In the genomic region with DNA sequence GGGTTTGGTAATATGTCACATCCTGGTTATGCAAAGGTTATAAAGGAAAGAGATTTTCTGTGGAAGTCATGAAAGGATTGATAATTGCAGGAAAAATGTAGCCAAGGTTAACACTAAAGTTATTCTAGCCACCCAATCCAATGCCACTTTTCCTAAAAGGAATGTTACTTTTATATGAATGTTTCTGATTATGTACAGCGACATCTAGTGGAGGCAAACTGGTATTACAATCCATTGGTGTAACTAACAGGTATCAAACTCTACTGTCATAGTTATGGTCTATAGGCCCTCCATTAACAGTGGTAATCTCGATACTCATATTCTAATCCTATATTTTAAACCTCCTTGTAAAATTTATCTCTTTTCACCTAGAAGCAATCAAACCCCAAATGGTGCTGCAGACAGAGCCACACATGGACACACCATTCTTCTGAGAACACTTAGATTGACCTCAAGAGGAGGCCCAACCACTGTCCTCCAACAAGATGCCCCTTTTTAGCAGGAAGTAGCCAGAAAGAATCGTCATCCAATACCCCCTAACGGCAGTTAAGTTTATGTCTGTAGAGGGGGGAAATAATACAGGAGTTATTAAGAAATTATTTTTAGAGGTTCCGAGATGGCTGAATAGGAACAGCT, we compare ENCODE assay signal across 9 cellular contexts.
DNase-seq lines count a peak whose midpoint lies in the region; ATAC-seq and TF ChIP-seq lines count a peak whose summit lies in the region.
"Had no signal": no experiment of that assay in that cellular context is flagged by ENCODE, and none has a peak within 500 bp of the region (broad histone marks: within the 10 kb centered on the region; RNA-seq: fewer than 3 reads in every experiment).

No MANE protein-coding gene starts in this region.

- ATAC-seq in CD8-positive, alpha-beta T cell: no peak
- ATAC-seq in GM23338 (no peak), HG03108 (IDR thresholded peaks at IDR 0.05; ENCODE audit: unreplicated experiment) (no peak), GM18498 (IDR thresholded peaks at IDR 0.05; ENCODE audit: unreplicated experiment) (no peak)

- no peaks in the 10 kb centered on the region for H3K9me3 Mint-ChIP-seq in CD8-positive, alpha-beta T cell
- peaks cover 86% of the 10 kb centered on the region for H3K9me3 Mint-ChIP-seq in GM23338
- peaks cover 69% of the 10 kb centered on the region for H3K9me3 Mint-ChIP-seq in mesothelial cell of epicardium

- no peaks in the 10 kb centered on the region for H3K9me3 ChIP-seq in CD8-positive, alpha-beta T cell (ENCODE audit: low read length)
- H3K9me3 ChIP-seq: SJSA1 had no signal

- H3K4me1 Mint-ChIP-seq in CD8-positive, alpha-beta T cell (ENCODE audit: low read depth): no peaks in the 10 kb centered on the region
- H3K4me1 Mint-ChIP-seq in GM23338: no peaks in the 10 kb centered on the region
- H3K4me1 Mint-ChIP-seq in mesothelial cell of epicardium: peaks cover 2% of the 10 kb centered on the region

- peaks cover 31% of the 10 kb centered on the region for H3K27me3 Mint-ChIP-seq in CD8-positive, alpha-beta T cell (ENCODE audit: low read depth)
- H3K27me3 Mint-ChIP-seq in GM23338 (ENCODE audit: insufficient read depth, low read depth, poor library complexity) (no peaks in the 10 kb centered on the region), mesothelial cell of epicardium (ENCODE audit: low read depth) (no peaks in the 10 kb centered on the region)

- no peaks in the 10 kb centered on the region for H4K20me1 ChIP-seq in GM23338 (replicated peaks; ENCODE audit: insufficient read depth)

- H3K27me3 ChIP-seq in CD8-positive, alpha-beta T cell (ENCODE audit: insufficient read depth, low read length): peaks cover 4% of the 10 kb centered on the region
- H3K27me3 ChIP-seq in GM23338 (ENCODE audit: insufficient read depth): no peaks in the 10 kb centered on the region
- H3K27me3 ChIP-seq: SJSA1 had no signal

- H3K36me3 ChIP-seq in CD8-positive, alpha-beta T cell (ENCODE audit: insufficient read depth, low read length): no peaks in the 10 kb centered on the region
- no peaks in the 10 kb centered on the region for H3K36me3 ChIP-seq in GM23338 (ENCODE audit: insufficient read depth)
- H3K36me3 ChIP-seq: SJSA1 had no signal

- no peak overlapping the region for H3K4me3 ChIP-seq in CD8-positive, alpha-beta T cell (ENCODE audit: low read depth, low read length)
- H3K4me3 ChIP-seq in GM23338: no peak overlapping the region
- H3K4me3 ChIP-seq: SJSA1 had no signal

- no peak overlapping the region for H2AFZ ChIP-seq in GM23338

- DNase-seq in CD8-positive, alpha-beta T cell: peak in 1 of 7 experiments; percentile 16
- peak; percentile 72 for DNase-seq in GM23338 (ENCODE audit: low spot score)
- DNase-seq in NCI-H748 (lab: John Stamatoyannopoulos, UW; ENCODE audit: unreplicated experiment): peak; percentile 54
- DNase-seq in cerebellum (ENCODE audit: low spot score): peak; percentile 7
- DNase-seq in mesothelial cell of epicardium (ENCODE audit: low spot score in 2 of 2, unreplicated experiment in 2 of 2): no peak
- DNase-seq in HuH-7 (ENCODE audit: low spot score): no peak

- CTCF ChIA-PET in CD8-positive, alpha-beta T cell (lab: Charles Lee): interaction anchor here (0.6 to 2.8 kb wide), 8 partner anchors 9 to 725 kb away, joined by 3 to 27 read pairs (median 4); no protein-coding TSS in a partner anchor

- POLR2A ChIA-PET in CD8-positive, alpha-beta T cell (lab: Charles Lee): no interaction called here

- no peaks in the 10 kb centered on the region for H3K9me2 ChIP-seq in GM23338 (ENCODE audit: insufficient read depth)

- H3K27ac Mint-ChIP-seq in CD8-positive, alpha-beta T cell: no peak overlapping the region
- H3K27ac Mint-ChIP-seq in GM23338 (no peak overlapping the region), mesothelial cell of epicardium (no peak overlapping the region)

- H3K36me3 Mint-ChIP-seq in CD8-positive, alpha-beta T cell: no peaks in the 10 kb centered on the region
- H3K36me3 Mint-ChIP-seq in GM23338 (ENCODE audit: low read depth) (peaks cover 40% of the 10 kb centered on the region), mesothelial cell of epicardium (peaks cover 37% of the 10 kb centered on the region)

- H3K27ac ChIP-seq in CD8-positive, alpha-beta T cell (ENCODE audit: low read depth, low read length): no peak overlapping the region
- no peak overlapping the region for H3K27ac ChIP-seq in GM23338 (ENCODE audit: low read depth)
- H3K27ac ChIP-seq: SJSA1 had no signal

- H3K79me2 ChIP-seq in GM23338 (replicated peaks; ENCODE audit: insufficient read depth): no peaks in the 10 kb centered on the region

- no peak overlapping the region for H3K4me2 ChIP-seq in GM23338

- no peak overlapping the region for H3K4me3 Mint-ChIP-seq in CD8-positive, alpha-beta T cell
- no peak overlapping the region for H3K4me3 Mint-ChIP-seq in GM23338
- no peak overlapping the region for H3K4me3 Mint-ChIP-seq in mesothelial cell of epicardium

- H3K4me1 ChIP-seq in CD8-positive, alpha-beta T cell (ENCODE audit: insufficient read depth, low read length): no peaks in the 10 kb centered on the region
- H3K4me1 ChIP-seq in GM23338 (ENCODE audit: insufficient read depth): no peaks in the 10 kb centered on the region
- H3K4me1 ChIP-seq: SJSA1 had no signal

- H3F3A ChIP-seq in GM23338 (replicated peaks; ENCODE audit: low read depth): no peaks in the 10 kb centered on the region

- intact Hi-C loops in CD8-positive, alpha-beta T cell (cut with DNase I, micrococcal nuclease): loop anchor here (2.0 to 10.0 kb wide), 3 partner anchors 111 to 380 kb away; partner anchors contain the start of gene PRR5L (in 1 of the 2)

- TF ChIP-seq CTCF in CD8-positive, alpha-beta T cell (IDR thresholded peaks at IDR 0.05): peak; percentile 97
- TF ChIP-seq CTCF in GM23338 (conservative IDR thresholded peaks at IDR 0.05; ENCODE audit: low read depth in 2 of 2): peak; percentile 59 to 88
- peak; percentile 87 for TF ChIP-seq CTCF in mesothelial cell of epicardium (IDR thresholded peaks at IDR 0.05; ENCODE audit: unreplicated experiment)

TF ChIP-seq in GM23338, 12 proteins besides CTCF, POLR2A, EP300 and RAD21 (continues in another document):
- TF ChIP-seq, protein P1, sequence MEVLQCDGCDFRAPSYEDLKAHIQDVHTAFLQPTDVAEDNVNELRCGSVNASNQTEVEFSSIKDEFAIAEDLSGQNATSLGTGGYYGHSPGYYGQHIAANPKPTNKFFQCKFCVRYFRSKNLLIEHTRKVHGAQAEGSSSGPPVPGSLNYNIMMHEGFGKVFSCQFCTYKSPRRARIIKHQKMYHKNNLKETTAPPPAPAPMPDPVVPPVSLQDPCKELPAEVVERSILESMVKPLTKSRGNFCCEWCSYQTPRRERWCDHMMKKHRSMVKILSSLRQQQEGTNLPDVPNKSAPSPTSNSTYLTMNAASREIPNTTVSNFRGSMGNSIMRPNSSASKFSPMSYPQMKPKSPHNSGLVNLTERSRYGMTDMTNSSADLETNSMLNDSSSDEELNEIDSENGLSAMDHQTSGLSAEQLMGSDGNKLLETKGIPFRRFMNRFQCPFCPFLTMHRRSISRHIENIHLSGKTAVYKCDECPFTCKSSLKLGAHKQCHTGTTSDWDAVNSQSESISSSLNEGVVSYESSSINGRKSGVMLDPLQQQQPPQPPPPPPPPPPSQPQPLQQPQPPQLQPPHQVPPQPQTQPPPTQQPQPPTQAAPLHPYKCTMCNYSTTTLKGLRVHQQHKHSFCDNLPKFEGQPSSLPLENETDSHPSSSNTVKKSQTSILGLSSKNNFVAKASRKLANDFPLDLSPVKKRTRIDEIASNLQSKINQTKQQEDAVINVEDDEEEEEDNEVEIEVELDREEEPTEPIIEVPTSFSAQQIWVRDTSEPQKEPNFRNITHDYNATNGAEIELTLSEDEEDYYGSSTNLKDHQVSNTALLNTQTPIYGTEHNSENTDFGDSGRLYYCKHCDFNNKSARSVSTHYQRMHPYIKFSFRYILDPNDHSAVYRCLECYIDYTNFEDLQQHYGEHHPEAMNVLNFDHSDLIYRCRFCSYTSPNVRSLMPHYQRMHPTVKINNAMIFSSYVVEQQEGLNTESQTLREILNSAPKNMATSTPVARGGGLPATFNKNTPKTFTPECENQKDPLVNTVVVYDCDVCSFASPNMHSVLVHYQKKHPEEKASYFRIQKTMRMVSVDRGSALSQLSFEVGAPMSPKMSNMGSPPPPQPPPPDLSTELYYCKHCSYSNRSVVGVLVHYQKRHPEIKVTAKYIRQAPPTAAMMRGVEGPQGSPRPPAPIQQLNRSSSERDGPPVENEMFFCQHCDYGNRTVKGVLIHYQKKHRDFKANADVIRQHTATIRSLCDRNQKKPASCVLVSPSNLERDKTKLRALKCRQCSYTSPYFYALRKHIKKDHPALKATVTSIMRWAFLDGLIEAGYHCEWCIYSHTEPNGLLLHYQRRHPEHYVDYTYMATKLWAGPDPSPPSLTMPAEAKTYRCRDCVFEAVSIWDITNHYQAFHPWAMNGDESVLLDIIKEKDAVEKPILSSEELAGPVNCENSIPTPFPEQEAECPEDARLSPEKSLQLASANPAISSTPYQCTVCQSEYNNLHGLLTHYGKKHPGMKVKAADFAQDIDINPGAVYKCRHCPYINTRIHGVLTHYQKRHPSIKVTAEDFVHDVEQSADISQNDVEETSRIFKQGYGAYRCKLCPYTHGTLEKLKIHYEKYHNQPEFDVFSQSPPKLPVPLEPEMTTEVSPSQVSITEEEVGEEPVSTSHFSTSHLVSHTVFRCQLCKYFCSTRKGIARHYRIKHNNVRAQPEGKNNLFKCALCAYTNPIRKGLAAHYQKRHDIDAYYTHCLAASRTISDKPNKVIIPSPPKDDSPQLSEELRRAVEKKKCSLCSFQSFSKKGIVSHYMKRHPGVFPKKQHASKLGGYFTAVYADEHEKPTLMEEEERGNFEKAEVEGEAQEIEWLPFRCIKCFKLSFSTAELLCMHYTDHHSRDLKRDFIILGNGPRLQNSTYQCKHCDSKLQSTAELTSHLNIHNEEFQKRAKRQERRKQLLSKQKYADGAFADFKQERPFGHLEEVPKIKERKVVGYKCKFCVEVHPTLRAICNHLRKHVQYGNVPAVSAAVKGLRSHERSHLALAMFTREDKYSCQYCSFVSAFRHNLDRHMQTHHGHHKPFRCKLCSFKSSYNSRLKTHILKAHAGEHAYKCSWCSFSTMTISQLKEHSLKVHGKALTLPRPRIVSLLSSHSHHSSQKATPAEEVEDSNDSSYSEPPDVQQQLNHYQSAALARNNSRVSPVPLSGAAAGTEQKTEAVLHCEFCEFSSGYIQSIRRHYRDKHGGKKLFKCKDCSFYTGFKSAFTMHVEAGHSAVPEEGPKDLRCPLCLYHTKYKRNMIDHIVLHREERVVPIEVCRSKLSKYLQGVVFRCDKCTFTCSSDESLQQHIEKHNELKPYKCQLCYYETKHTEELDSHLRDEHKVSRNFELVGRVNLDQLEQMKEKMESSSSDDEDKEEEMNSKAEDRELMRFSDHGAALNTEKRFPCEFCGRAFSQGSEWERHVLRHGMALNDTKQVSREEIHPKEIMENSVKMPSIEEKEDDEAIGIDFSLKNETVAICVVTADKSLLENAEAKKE (CRISPR knock-in tag; IDR thresholded peaks at IDR 0.05): no peak
- no peak for TF ChIP-seq EZH2 (IDR thresholded peaks at IDR 0.05; ENCODE audit: low read depth, unreplicated experiment)
- TF ChIP-seq POLR2AphosphoS5 (IDR thresholded peaks at IDR 0.05; ENCODE audit: low read depth): no peak

Comparison
In these comparisons a context has a peak if more than half of its experiments do, and no peak if none do; other contexts are left out.
1. DNase-seq: peak in GM23338 (single experiment), NCI-H748 (single experiment) and cerebellum (single experiment); none in mesothelial cell of epicardium (0 of 2) and HuH-7 (single experiment).
2. Peak in every context shown above with its lines, with median percentiles within 50 percentile points of each other: CTCF ChIP-seq.